7 cellular contexts compared by ENCODE assay signal in genomic region chr16:28115866-28116265, GRCh38. TPM values are rescaled to one million over a fixed set of nuclear protein-coding genes. Genes with fewer than 3 reads are reported as not detected.
"Had no signal": no experiment of that assay in that cellular context is flagged by ENCODE, and none has a peak within 500 bp of the region (broad histone marks: within the 10 kb centered on the region; RNA-seq: fewer than 3 reads in every experiment).

No MANE protein-coding gene starts in this region.

RNA-seq across cellular contexts. Expression of gene GSG1L, which starts 52.4 kb away (rescaled TPM):
- total RNA-seq: activated B cell treated with CpG ODN at 0.5 μM for 24 hours; activated CD4-positive, alpha-beta T cell treated with anti-CD3 and anti-CD28 coated beads, Interleukin-2, amount 10 ng/mL, durations not matched to agents 7 days and 5 days; activated CD8-positive, alpha-beta memory T cell treated with anti-CD3 and anti-CD28 coated beads for 36 hours; activated naive CD4-positive, alpha-beta T cell treated with anti-CD3 and anti-CD28 coated beads for 36 hours; HepG2; OCI-LY7; RPMI7951 had no signal
- polyA plus RNA-seq: HepG2 had no signal
